Comparison of ENCODE assay signal across 16 cellular contexts in genomic region chr9:120387257-120387999, GRCh38.
A peak's percentile ranks its signal among the peaks of the same experiment; 100 is the strongest.
DNase-seq lines count a peak whose midpoint lies in the region; ATAC-seq and TF ChIP-seq lines count a peak whose summit lies in the region.
"Had no signal": no experiment of that assay in that cellular context is flagged by ENCODE, and none has a peak within 500 bp of the region (broad histone marks: within the 10 kb centered on the region; RNA-seq: fewer than 3 reads in every experiment).

No MANE protein-coding gene starts in this region.

- POLR2A ChIA-PET in GM10248 (lab: Yijun Ruan, JAX), result no interaction called here

- DNase-seq in COLO668 (lab: John Stamatoyannopoulos, UW; ENCODE audit: unreplicated experiment), result peak; percentile 93
- peak; percentile 46 for DNase-seq in NCI-H128 (lab: John Stamatoyannopoulos, UW; ENCODE audit: unreplicated experiment)
- DNase-seq in NCI-H748 (lab: John Stamatoyannopoulos, UW; ENCODE audit: unreplicated experiment), result peak; percentile 99
- peak; percentile 76 to 86 (median 81) for DNase-seq in right lobe of liver
- DNase-seq in esophagus squamous epithelium (lab: John Stamatoyannopoulos, UW), result no peak
- no peak for DNase-seq in stimulated activated naive CD4-positive, alpha-beta T cell (lab: John Stamatoyannopoulos, UW)
- DNase-seq in foreskin keratinocyte, result no peak
- DNase-seq in GM10248 (ENCODE audit: extremely low spot score), result no peak
- DNase-seq: activated CD4-positive, alpha-beta memory T cell treated with anti-CD3 and anti-CD28 coated beads for 36 hours; GDM1; HCEC 1CT; kidney; naive B cell; Peyer's patch; stimulated activated naive CD8-positive, alpha-beta T cell treated with anti-CD3 and anti-CD28 coated beads, Interleukin-15, Interleukin-2, amounts not matched to agents 100 U/mL and 50 U/mL, for 24 hours had no signal

- H3K27ac ChIP-seq in right lobe of liver (peak overlapping the region; percentile 79 to 97 (median 88)), esophagus squamous epithelium (no peak overlapping the region), foreskin keratinocyte (no peak overlapping the region)
- H3K27ac ChIP-seq: gastroesophageal sphincter, Peyer's patch had no signal

- H3K9me3 ChIP-seq in right lobe of liver, result no peaks in the 10 kb centered on the region
- no peaks in the 10 kb centered on the region for H3K9me3 ChIP-seq in esophagus squamous epithelium
- H3K9me3 ChIP-seq: gastroesophageal sphincter, Peyer's patch had no signal

- H3K4me3 ChIP-seq in right lobe of liver, result peak overlapping the region in 2 of 3 donors; percentile 32 to 36
- no peak overlapping the region for H3K4me3 ChIP-seq in esophagus squamous epithelium
- H3K4me3 ChIP-seq: gastroesophageal sphincter, Peyer's patch had no signal

- CTCF ChIA-PET in GM10248 (lab: Yijun Ruan, JAX), result no interaction called here

- TF ChIP-seq CTCF in right lobe of liver (IDR thresholded peaks at IDR 0.05) (peak; percentile 15 to 52 (median 38)), esophagus squamous epithelium (IDR thresholded peaks at IDR 0.05) (no peak), foreskin keratinocyte (conservative IDR thresholded peaks at IDR 0.05) (no peak), GM10248 (IDR thresholded peaks at IDR 0.05; ENCODE audit: control extremely low read depth, extremely low read depth, low read depth, missing control alignments) (no peak)

- intact Hi-C loops in right lobe of liver (cut with DNase I), result no loop called here
- intact Hi-C loops in esophagus squamous epithelium (cut with DNase I), result no loop called here

- peak; percentile 64 for TF ChIP-seq POLR2A in right lobe of liver (IDR thresholded peaks at IDR 0.05)
- TF ChIP-seq POLR2A in esophagus squamous epithelium (IDR thresholded peaks at IDR 0.05), result no peak

- H3K4me1 ChIP-seq in right lobe of liver, result peaks cover 0 to 85% (median 39%) of the 10 kb centered on the region in 4 donors
- peaks cover 0 to 11% (median 0%) of the 10 kb centered on the region in 3 donors for H3K4me1 ChIP-seq in esophagus squamous epithelium
- H3K4me1 ChIP-seq in foreskin keratinocyte, result no peaks in the 10 kb centered on the region
- H3K4me1 ChIP-seq: Peyer's patch had no signal

- 34% methylated on average over 7 of the region's 14 CpGs for WGBS in right lobe of liver (ENCODE audit: insufficient coverage, low coverage, low lambda C conversion rate, missing lambda C conversion rate)
- WGBS in esophagus squamous epithelium, 2 donors, result 75 to 79% methylated on average over 14 of the region's 14 CpGs

- H3K36me3 ChIP-seq in right lobe of liver, result peaks cover 0 to 6% (median 0%) of the 10 kb centered on the region in 4 donors
- peaks cover 10 to 48% (median 21%) of the 10 kb centered on the region in 3 donors for H3K36me3 ChIP-seq in esophagus squamous epithelium

- H3K27me3 ChIP-seq in right lobe of liver (no peaks in the 10 kb centered on the region), esophagus squamous epithelium (no peaks in the 10 kb centered on the region), foreskin keratinocyte (no peaks in the 10 kb centered on the region)
- H3K27me3 ChIP-seq: gastroesophageal sphincter, Peyer's patch had no signal

- ATAC-seq in right lobe of liver (peak; percentile 33 to 52 (median 42)), foreskin keratinocyte (no peak)
- ATAC-seq: gastroesophageal sphincter; stimulated activated naive CD8-positive, alpha-beta T cell treated with anti-CD3 and anti-CD28 coated beads, Interleukin-15, Interleukin-2, amounts not matched to agents 100 U/mL and 50 U/mL, for 24 hours had no signal

Comparison
In these comparisons a context has a peak if more than half of its experiments do, and no peak if none do; other contexts are left out.
1. DNase-seq: peak in COLO668 (single experiment), NCI-H128 (single experiment), NCI-H748 (single experiment) and right lobe of liver (3 of 3); none in esophagus squamous epithelium (single experiment), stimulated activated naive CD4-positive, alpha-beta T cell (0 of 6), foreskin keratinocyte (0 of 2) and GM10248 (single experiment).
2. H3K27ac ChIP-seq: peak in right lobe of liver (3 of 3); none in esophagus squamous epithelium (0 of 4) and foreskin keratinocyte (single experiment).
3. H3K4me3 ChIP-seq: peak in right lobe of liver (2 of 3); none in esophagus squamous epithelium (0 of 4).
4. CTCF ChIP-seq: peak in right lobe of liver (4 of 4); none in esophagus squamous epithelium (0 of 6), foreskin keratinocyte (single experiment) and GM10248 (single experiment).